Comparison of ENCODE assay signal across 8 cellular contexts in genomic region chr7:102450242-102450641, GRCh38. TPM values are rescaled to one million over a fixed set of nuclear protein-coding genes. Genes with fewer than 3 reads are reported as not detected.
DNase-seq lines count a peak whose midpoint lies in the region; ATAC-seq and TF ChIP-seq lines count a peak whose summit lies in the region.

No MANE protein-coding gene starts in this region.

- intact Hi-C loops in OCI-LY7 (cut with micrococcal nuclease; ENCODE audit: unreplicated experiment) (loop anchor here (1.0 to 2.0 kb wide), 3 partner anchors 38 to 171 kb away; no protein-coding TSS in a partner anchor), mammary epithelial cell (cut with micrococcal nuclease) (loop anchor here (2.0 kb wide), 2 partner anchors 37 to 45 kb away; no protein-coding TSS in a partner anchor)

- POLR2A ChIA-PET in OCI-LY7 (lab: Charles Lee): interaction anchor here (0.8 to 1.7 kb wide), 7 partner anchors 9 to 54 kb away, joined by 3 to 5 read pairs (median 4); no protein-coding TSS in a partner anchor

- in situ Hi-C loops in brain microvascular endothelial cell (cut with HindIII; ENCODE audit: low pct_ligation_motif_present, low sequenced_read_pairs): no loop called here
- in situ Hi-C loops in mammary epithelial cell (cut with MboI; ENCODE audit: low sequenced_read_pairs in 2 of 2): no loop called here

- H3K4me3 ChIP-seq in OCI-LY7 (ENCODE audit: low read depth, low read length, poor library complexity, severe bottlenecking) (no peak overlapping the region), brain microvascular endothelial cell (ENCODE audit: low read depth, low read length) (no peak overlapping the region), mammary epithelial cell (replicated peaks in 1 of 3; ENCODE audit: insufficient read depth in 1 of 3, low read depth in 2 of 3, low read length in 3 of 3) (no peak overlapping the region)

- H4K20me1 ChIP-seq in OCI-LY7 (ENCODE audit: insufficient read depth, low read length): no peaks in the 10 kb centered on the region
- no peaks in the 10 kb centered on the region for H4K20me1 ChIP-seq in mammary epithelial cell (ENCODE audit: insufficient read depth, low read length)

- TF ChIP-seq CTCF in OCI-LY7 (conservative IDR thresholded peaks at IDR 0.05; ENCODE audit: low read length) (peak; percentile 81), brain microvascular endothelial cell (IDR thresholded peaks at IDR 0.05; ENCODE audit: low read depth, low read length, missing control alignments) (peak; percentile 37), mammary epithelial cell (conservative IDR thresholded peaks at IDR 0.05 in 1 of 2, IDR thresholded peaks at IDR 0.05 in 1 of 2; ENCODE audit: extremely low read depth in 1 of 2, insufficient read depth in 1 of 2, low read depth in 1 of 2, low read length in 2 of 2) (peak in 1 of 2 donors; percentile 28)

- no peaks in the 10 kb centered on the region for H3K27me3 ChIP-seq in brain microvascular endothelial cell (replicated peaks)
- H3K27me3 ChIP-seq in mammary epithelial cell (ENCODE audit: insufficient read depth, low read length): no peaks in the 10 kb centered on the region

- H3K27ac ChIP-seq in OCI-LY7 (ENCODE audit: low read depth, low read length, poor library complexity, severe bottlenecking): peak overlapping the region; percentile 64
- no peak overlapping the region for H3K27ac ChIP-seq in brain microvascular endothelial cell
- no peak overlapping the region for H3K27ac ChIP-seq in mammary epithelial cell (ENCODE audit: insufficient read depth, low read depth, low read length)

- H3K79me2 ChIP-seq in OCI-LY7 (ENCODE audit: insufficient read depth, low read depth, low read length) (peaks cover 15% of the 10 kb centered on the region; the same call in 1 of the 2 replicates), mammary epithelial cell (ENCODE audit: insufficient read depth, low read length) (no peaks in the 10 kb centered on the region)

- CTCF ChIA-PET in OCI-LY7 (lab: Charles Lee; ENCODE audit: unreplicated experiment) (interaction anchor here (0.8 to 1.5 kb wide), 4 partner anchors 16 to 45 kb away, joined by 3 to 11 read pairs (median 6); no protein-coding TSS in a partner anchor), mammary epithelial cell (lab: Charles Lee; ENCODE audit: low non-redundant PET) (no interaction called here)

- H3K4me2 ChIP-seq in OCI-LY7 (ENCODE audit: low read length) (peak overlapping the region; percentile 44), mammary epithelial cell (ENCODE audit: insufficient read depth, low read depth, low read length) (no peak overlapping the region)

- DNase-seq in DMS53 (lab: John Stamatoyannopoulos, UW) (peak; percentile 66), DMS53 treated with DMSO at 0.1 percent for 48 hours (lab: John Stamatoyannopoulos, UW; ENCODE audit: unreplicated experiment) (no peak), OCI-LY7 (ENCODE audit: low spot score) (peak; percentile 74), brain microvascular endothelial cell (no peak), NCI-H1417 treated with DMSO at 0.1 percent for 48 hours (lab: John Stamatoyannopoulos, UW) (no peak), mammary epithelial cell (no peak)
- DNase-seq in stimulated activated CD4-positive, alpha-beta T cell treated with anti-CD3 and anti-CD28 coated beads, Interleukin-4, amount 100 ng/mL, for 4 hours: peak; percentile 45 to 56

- no peak overlapping the region for H3K9ac ChIP-seq in mammary epithelial cell (ENCODE audit: insufficient read depth, low read length)

- H3K4me1 ChIP-seq in OCI-LY7 (ENCODE audit: insufficient read depth, low read length, poor library complexity, severe bottlenecking) (peaks cover 47% of the 10 kb centered on the region), mammary epithelial cell (ENCODE audit: insufficient read depth, low read length) (peaks cover 9% of the 10 kb centered on the region)

- WGBS in mammary epithelial cell (ENCODE audit: low coverage, missing lambda C conversion rate): 96% methylated on average over 5 of the region's 6 CpGs

- H3K36me3 ChIP-seq in OCI-LY7 (ENCODE audit: insufficient read depth, low read length): peaks cover 59% of the 10 kb centered on the region
- peaks cover 13% of the 10 kb centered on the region for H3K36me3 ChIP-seq in brain microvascular endothelial cell (replicated peaks)
- H3K36me3 ChIP-seq in mammary epithelial cell (ENCODE audit: insufficient read depth, low read length): no peaks in the 10 kb centered on the region

- dilution Hi-C loops in mammary epithelial cell (cut with HindIII; ENCODE audit: low sequenced_read_pairs): no loop called here

- BruUV-seq in OCI-LY7 (replicated peaks; lab: Mats Ljungman, UMichigan) (no TSS peak), mammary epithelial cell (replicated peaks; lab: Mats Ljungman, UMichigan) (no TSS peak)

- no peaks in the 10 kb centered on the region for H3K9me3 ChIP-seq in OCI-LY7 (ENCODE audit: low read length)
- H3K9me3 ChIP-seq in mammary epithelial cell (replicated peaks; ENCODE audit: insufficient read depth, low read length): no peaks in the 10 kb centered on the region

- ATAC-seq in esophagus mucosa: no peak

- H2AFZ ChIP-seq in OCI-LY7 (ENCODE audit: low read length) (no peak overlapping the region), mammary epithelial cell (ENCODE audit: low read depth, low read length) (no peak overlapping the region)

- no peaks in the 10 kb centered on the region for H3K9me2 ChIP-seq in OCI-LY7 (ENCODE audit: insufficient read depth, low read length)

RNA-seq across cellular contexts. Expression of gene ALKBH4, which starts 14.4 kb away (rescaled TPM):
- 17.5 and 23.6 TPM in 2 replicates for total RNA-seq in OCI-LY7 (2014; rRNA removed; shearing (Covaris generic))
- 12.1 and 13.3 TPM in 2 replicates for total RNA-seq in OCI-LY7 (2022)
- 5.7 TPM for total RNA-seq in esophagus mucosa
- total RNA-seq in mammary epithelial cell: 10 to 100 TPM in 1 of 2 donors, 1 to 10 TPM in 1; 9.2 to 12.5 TPM
- polyA plus RNA-seq in mammary epithelial cell: 5.3 TPM
- polyA minus RNA-seq in mammary epithelial cell: 0.41 TPM

RNA-seq across cellular contexts. Expression of gene LRWD1, which starts 14.5 kb away (rescaled TPM):
- total RNA-seq in OCI-LY7 (2014; rRNA removed; shearing (Covaris generic)): 63.1 and 68.2 TPM in 2 replicates
- 37.7 and 39.1 TPM in 2 replicates for total RNA-seq in OCI-LY7 (2022)
- 8.7 TPM for total RNA-seq in esophagus mucosa
- total RNA-seq in mammary epithelial cell: 10 to 100 TPM; 17.8 to 18.3 TPM
- polyA plus RNA-seq in mammary epithelial cell: 18.0 TPM
- 10.0 TPM for polyA minus RNA-seq in mammary epithelial cell

RNA-seq across cellular contexts. Expression of gene ORAI2, which starts 16.9 kb away (rescaled TPM):
- 130 and 149 TPM in 2 replicates for total RNA-seq in OCI-LY7 (2014; rRNA removed; shearing (Covaris generic))
- total RNA-seq in OCI-LY7 (2022): 230 and 263 TPM in 2 replicates
- 3.1 TPM for total RNA-seq in esophagus mucosa
- total RNA-seq in mammary epithelial cell: 10 to 100 TPM; 17.3 to 28.0 TPM
- polyA plus RNA-seq in mammary epithelial cell: 10.7 TPM
- polyA minus RNA-seq in mammary epithelial cell: 13.6 TPM

RNA-seq across cellular contexts. Expression of gene POLR2J, which starts 28.5 kb away (rescaled TPM):
- 58.1 and 62.4 TPM in 2 replicates for total RNA-seq in OCI-LY7 (2014; rRNA removed; shearing (Covaris generic))
- total RNA-seq in OCI-LY7 (2022) (62.9 and 68.6 TPM in 2 replicates), esophagus mucosa (38.5 TPM), mammary epithelial cell (10 to 100 TPM; 19.3 to 50.5 TPM)
- polyA plus RNA-seq in mammary epithelial cell: 75.1 TPM
- polyA minus RNA-seq in mammary epithelial cell: 5.2 TPM

RNA-seq across cellular contexts. Expression of gene PRKRIP1, which starts 54.1 kb away (rescaled TPM):
- 47.1 and 60.7 TPM in 2 replicates for total RNA-seq in OCI-LY7 (2014; rRNA removed; shearing (Covaris generic))
- total RNA-seq in OCI-LY7 (2022) (42.5 and 48.2 TPM in 2 replicates), esophagus mucosa (9.6 TPM), mammary epithelial cell (10 to 100 TPM; 13.3 to 27.1 TPM)
- polyA plus RNA-seq in mammary epithelial cell: 13.2 TPM
- 1.0 TPM for polyA minus RNA-seq in mammary epithelial cell

Comparison
In these comparisons a context has a peak if more than half of its experiments do, and no peak if none do; other contexts are left out.
1. DNase-seq: peak in DMS53 (single experiment), OCI-LY7 (single experiment) and stimulated activated CD4-positive, alpha-beta T cell treated with anti-CD3 and anti-CD28 coated beads, Interleukin-4, amount 100 ng/mL, for 4 hours (2 of 2); none in DMS53 treated with DMSO at 0.1 percent for 48 hours (single experiment), brain microvascular endothelial cell (single experiment), NCI-H1417 treated with DMSO at 0.1 percent for 48 hours (single experiment) and mammary epithelial cell (single experiment).
2. RNA of gene ORAI2, which starts 16.9 kb away (total RNA-seq): 130 to 263 TPM in OCI-LY7; 17.3 to 28.0 TPM in mammary epithelial cell and 3.1 TPM in esophagus mucosa (single experiment); every median in the first group is over 4 times any median in the second.